Comparison of ENCODE assay signal across 24 cellular contexts in genomic region chr10:35516102-35516670, GRCh38.
DNase-seq lines count a peak whose midpoint lies in the region; ATAC-seq, FAIRE-seq and TF ChIP-seq lines count a peak whose summit lies in the region.
"Had no signal": no experiment of that assay in that cellular context is flagged by ENCODE, and none has a peak within 500 bp of the region (broad histone marks: within the 10 kb centered on the region; RNA-seq: fewer than 3 reads in every experiment).

No MANE protein-coding gene starts in this region.

- H3K9me3 ChIP-seq in CD8-positive, alpha-beta T cell (ENCODE audit: low read length): no peaks in the 10 kb centered on the region
- H3K9me3 ChIP-seq in PC-3 (ENCODE audit: low read length) (no peaks in the 10 kb centered on the region), endothelial cell of umbilical vein (replicated peaks; ENCODE audit: control insufficient read depth, insufficient read depth, low read length) (no peaks in the 10 kb centered on the region), mucosa of descending colon (no peaks in the 10 kb centered on the region)
- H3K9me3 ChIP-seq: BE2C, Caco-2, Peyer's patch, SJCRH30 had no signal

- POLR2A ChIA-PET in CD8-positive, alpha-beta T cell (lab: Charles Lee): no interaction called here
- POLR2A ChIA-PET in PC-3 (lab: Charles Lee; ENCODE audit: unreplicated experiment) (no interaction called here), endothelial cell of umbilical vein (lab: Charles Lee) (no interaction called here)

- H3K36me3 Mint-ChIP-seq in CD8-positive, alpha-beta T cell: peaks cover 25% of the 10 kb centered on the region

- H3F3A ChIP-seq in PC-3 (ENCODE audit: low read length, unreplicated experiment): no peaks in the 10 kb centered on the region

- TF ChIP-seq CTCF in CD8-positive, alpha-beta T cell (IDR thresholded peaks at IDR 0.05): no peak
- TF ChIP-seq CTCF in PC-3 (conservative IDR thresholded peaks at IDR 0.05; ENCODE audit: low read depth, low read length) (no peak), endothelial cell of umbilical vein (IDR thresholded peaks at IDR 0.05; ENCODE audit: extremely low read depth in 1 of 2, insufficient read depth in 1 of 2, low read depth in 1 of 2, low read length in 2 of 2) (no peak), mucosa of descending colon (IDR thresholded peaks at IDR 0.05) (no peak), lower leg skin (IDR thresholded peaks at IDR 0.05) (no peak)

- H3K4me3 ChIP-seq in CD8-positive, alpha-beta T cell (ENCODE audit: low read depth, low read length): no peak overlapping the region
- no peak overlapping the region for H3K4me3 ChIP-seq in PC-3 (ENCODE audit: low read length)
- no peak overlapping the region for H3K4me3 ChIP-seq in endothelial cell of umbilical vein (replicated peaks in 1 of 3; ENCODE audit: insufficient read depth in 1 of 3, low read depth in 1 of 3, low read length in 3 of 3)
- H3K4me3 ChIP-seq in mucosa of descending colon: no peak overlapping the region
- H3K4me3 ChIP-seq in lower leg skin (ENCODE audit: low read depth, poor library complexity, severe bottlenecking): no peak overlapping the region
- H3K4me3 ChIP-seq: GM12878, GM23248, Peyer's patch, SJCRH30 had no signal

- no peak for DNase-seq in CD8-positive, alpha-beta T cell
- no peak for DNase-seq in PC-3
- DNase-seq in endothelial cell of umbilical vein (ENCODE audit: low read depth, low spot score): peak; percentile 4
- peak in 1 of 3 donors; percentile 11 for DNase-seq in mucosa of descending colon
- DNase-seq in amygdala (lab: John Stamatoyannopoulos, UW): no peak
- no peak for DNase-seq in lower leg skin (ENCODE audit: low spot score in 2 of 2)
- DNase-seq: BE2C; Caco-2; DND-41; GM23248; H9; NCI-H1105 treated with DMSO at 0.1 percent for 48 hours; NCI-H1694; NCI-H2081; NCI-H2171; NCI-H345; NCI-H524; NCI-H774; NK-92 treated with Interleukin-12 subunit alpha and Interleukin-12 subunit beta, amount 100 ng/mL, for 24 hours; Peyer's patch; SJCRH30 had no signal

- H3K27ac Mint-ChIP-seq in CD8-positive, alpha-beta T cell: peak overlapping the region; percentile 28
- H3K27ac Mint-ChIP-seq: H9 had no signal

- no peak for FAIRE-seq in endothelial cell of umbilical vein (lab: Jason Lieb, UNC)
- FAIRE-seq: GM12878, HTR-8/SVneo had no signal

- dilution Hi-C loops in endothelial cell of umbilical vein (cut with MboI; ENCODE audit: extremely low pct_ligation_motif_present, low sequenced_read_pairs): no loop called here

- 93 to 97% methylated on average over 2 of the region's 2 CpGs for WGBS in lower leg skin, 2 donors

- no peaks in the 10 kb centered on the region for H3K27me3 ChIP-seq in CD8-positive, alpha-beta T cell (ENCODE audit: insufficient read depth, low read length)
- H3K27me3 ChIP-seq in PC-3 (ENCODE audit: low read length) (no peaks in the 10 kb centered on the region), endothelial cell of umbilical vein (ENCODE audit: control insufficient read depth in 2 of 2, insufficient read depth in 2 of 2, low read length in 2 of 2) (no peaks in the 10 kb centered on the region)
- H3K27me3 ChIP-seq: BE2C, Peyer's patch, SJCRH30 had no signal

- H4K20me1 ChIP-seq in PC-3 (ENCODE audit: low read length) (no peaks in the 10 kb centered on the region), endothelial cell of umbilical vein (replicated peaks; ENCODE audit: control insufficient read depth, extremely low read depth, insufficient read depth, low read length) (no peaks in the 10 kb centered on the region)

- H3K27me3 Mint-ChIP-seq in CD8-positive, alpha-beta T cell (ENCODE audit: low read depth): no peaks in the 10 kb centered on the region

- no peak overlapping the region for H3K27ac ChIP-seq in CD8-positive, alpha-beta T cell (ENCODE audit: low read depth, low read length)
- no peak overlapping the region for H3K27ac ChIP-seq in PC-3 (ENCODE audit: low read length)
- H3K27ac ChIP-seq in endothelial cell of umbilical vein (ENCODE audit: insufficient read depth, low read depth, low read length): no peak overlapping the region
- H3K27ac ChIP-seq: GM23248, Peyer's patch, SJCRH30 had no signal

- H3K4me2 ChIP-seq in PC-3 (ENCODE audit: low read length): no peak overlapping the region
- no peak overlapping the region for H3K4me2 ChIP-seq in endothelial cell of umbilical vein (ENCODE audit: insufficient read depth, low read length)

- peaks cover 50% of the 10 kb centered on the region for H3K4me1 Mint-ChIP-seq in CD8-positive, alpha-beta T cell (ENCODE audit: low read depth)

- H3K9me3 Mint-ChIP-seq in CD8-positive, alpha-beta T cell: no peaks in the 10 kb centered on the region
- H3K9me3 Mint-ChIP-seq: H9 had no signal

- ATAC-seq in CD8-positive, alpha-beta T cell: no peak
- ATAC-seq in PC-3 (peak; percentile 58), mucosa of descending colon (peak; percentile 91), GM19395 (IDR thresholded peaks at IDR 0.05; ENCODE audit: unreplicated experiment) (no peak)
- ATAC-seq: GM12878 had no signal

- intact Hi-C loops in CD8-positive, alpha-beta T cell (cut with DNase I, micrococcal nuclease): no loop called here
- intact Hi-C loops in PC-3 (cut with micrococcal nuclease): no loop called here
- intact Hi-C loops in endothelial cell of umbilical vein (cut with micrococcal nuclease): no loop called here
- intact Hi-C loops in mucosa of descending colon (cut with DNase I, micrococcal nuclease): no loop called here
- intact Hi-C loops in lower leg skin (cut with DNase I; ENCODE audit: low total_unique reads): no loop called here

- TF ChIP-seq POLR2A in endothelial cell of umbilical vein (IDR thresholded peaks at IDR 0.05; ENCODE audit: low read depth, low read length) (no peak), lower leg skin (IDR thresholded peaks at IDR 0.05) (no peak)

- H2AFZ ChIP-seq in PC-3 (ENCODE audit: low read length) (no peak overlapping the region), endothelial cell of umbilical vein (ENCODE audit: low read depth, low read length) (no peak overlapping the region)
- H2AFZ ChIP-seq: GM23248 had no signal

- no peaks in the 10 kb centered on the region for H3K9me2 ChIP-seq in PC-3 (replicated peaks; ENCODE audit: low read length)

- H3K79me2 ChIP-seq in PC-3 (ENCODE audit: low read length) (peaks cover 23% of the 10 kb centered on the region; the same call in 1 of the 2 replicates), endothelial cell of umbilical vein (ENCODE audit: control insufficient read depth, insufficient read depth, low read length) (peaks cover 55% of the 10 kb centered on the region)

- CTCF ChIA-PET in CD8-positive, alpha-beta T cell (lab: Charles Lee): no interaction called here
- CTCF ChIA-PET in PC-3 (lab: Charles Lee): no interaction called here
- CTCF ChIA-PET in endothelial cell of umbilical vein (lab: Charles Lee): no interaction called here

- H3K9me1 ChIP-seq in endothelial cell of umbilical vein (replicated peaks; ENCODE audit: control insufficient read depth, extremely low read depth, insufficient read depth, low read length): peaks cover 3% of the 10 kb centered on the region

- H3K4me3 Mint-ChIP-seq in CD8-positive, alpha-beta T cell: no peak overlapping the region
- H3K4me3 Mint-ChIP-seq: H9 had no signal

- BruUV-seq in PC-3 (replicated peaks; lab: Mats Ljungman, UMichigan) (no TSS peak), endothelial cell of umbilical vein (replicated peaks; lab: Mats Ljungman, UMichigan) (no TSS peak)

- no peak overlapping the region for H3K9ac ChIP-seq in PC-3 (ENCODE audit: low read length)
- no peak overlapping the region for H3K9ac ChIP-seq in endothelial cell of umbilical vein (replicated peaks; ENCODE audit: extremely low read depth, insufficient read depth, low read length)
- H3K9ac ChIP-seq: GM23248 had no signal

- H3K36me3 ChIP-seq in CD8-positive, alpha-beta T cell (ENCODE audit: insufficient read depth, low read length): no peaks in the 10 kb centered on the region
- H3K36me3 ChIP-seq in PC-3 (ENCODE audit: low read depth, low read length) (peaks cover under 1% of the 10 kb centered on the region; the same call in 1 of the 2 replicates), endothelial cell of umbilical vein (ENCODE audit: control insufficient read depth in 2 of 2, extremely low read depth in 1 of 2, insufficient read depth in 2 of 2, low read length in 2 of 2) (peaks cover 0 to 2% of the 10 kb centered on the region in 2 experiments), mucosa of descending colon (ENCODE audit: low read depth) (no peaks in the 10 kb centered on the region)
- H3K36me3 ChIP-seq: BE2C, Peyer's patch had no signal

- peaks cover 9% of the 10 kb centered on the region for H3K4me1 ChIP-seq in CD8-positive, alpha-beta T cell (ENCODE audit: insufficient read depth, low read length)
- peaks cover 6% of the 10 kb centered on the region for H3K4me1 ChIP-seq in PC-3 (ENCODE audit: insufficient read depth, low read length)
- H3K4me1 ChIP-seq in endothelial cell of umbilical vein (ENCODE audit: control insufficient read depth, extremely low read depth, insufficient read depth, low read length): peaks cover 7% of the 10 kb centered on the region
- H3K4me1 ChIP-seq in mucosa of descending colon (ENCODE audit: low read depth): peaks cover 4% of the 10 kb centered on the region
- H3K4me1 ChIP-seq: Peyer's patch had no signal

TF ChIP-seq in endothelial cell of umbilical vein, 7 proteins besides CTCF, POLR2A, EP300 and RAD21:
- TF ChIP-seq JUN (IDR thresholded peaks at IDR 0.05; ENCODE audit: borderline replicate concordance, insufficient read depth, insufficient read length, low read depth) (no peak), POLR2AphosphoS5 (IDR thresholded peaks at IDR 0.05; ENCODE audit: insufficient read depth, low read depth, low read length) (no peak), GATA2 (IDR thresholded peaks at IDR 0.05; ENCODE audit: insufficient read depth, insufficient read length, low read depth, low read length) (no peak), MYC (IDR thresholded peaks at IDR 0.05; ENCODE audit: low read depth, low read length) (no peak), FOS (IDR thresholded peaks at IDR 0.05; ENCODE audit: borderline replicate concordance, insufficient read depth, low read length) (no peak), EZH2 (IDR thresholded peaks at IDR 0.05; ENCODE audit: borderline replicate concordance, low read depth, low read length, severe bottlenecking) (no peak), MAX (IDR thresholded peaks at IDR 0.05; ENCODE audit: insufficient read depth, insufficient read length) (no peak)

Comparison
In these comparisons a context has a peak if more than half of its experiments do, and no peak if none do; other contexts are left out.
1. ATAC-seq: peak in PC-3 (single experiment) and mucosa of descending colon (single experiment); none in CD8-positive, alpha-beta T cell (single experiment) and GM19395 (single experiment).